In the genomic region with DNA sequence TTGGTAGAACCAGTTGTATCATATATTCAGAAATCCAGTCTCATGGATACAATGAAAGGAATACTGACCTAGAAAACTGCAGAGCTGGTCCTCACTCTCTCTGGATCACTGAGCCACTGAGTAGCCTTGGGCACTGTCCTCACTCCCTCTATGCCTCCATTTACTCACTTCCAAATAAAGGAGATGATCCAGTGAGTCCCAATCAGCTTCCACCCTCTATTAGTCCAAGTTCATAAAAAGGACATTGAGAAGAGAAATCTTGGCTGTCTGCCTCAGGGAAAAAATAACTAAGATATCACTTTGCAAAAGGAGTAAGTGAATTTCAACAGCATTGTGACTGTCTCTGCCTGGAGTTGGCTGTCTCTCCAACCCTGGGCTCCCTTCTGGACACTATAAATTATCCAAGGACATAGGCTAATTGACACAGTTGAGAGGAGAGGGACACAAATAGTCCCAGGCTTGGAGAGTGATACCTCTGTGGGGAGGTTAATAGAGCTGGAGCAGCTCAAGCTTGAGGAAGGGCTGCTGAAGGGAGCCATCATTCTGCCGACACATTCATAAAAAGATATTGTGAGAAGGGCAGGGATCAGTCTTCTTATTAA, we compare ENCODE assay signal across 15 cellular contexts.
DNase-seq lines count a peak whose midpoint lies in the region; ATAC-seq and TF ChIP-seq lines count a peak whose summit lies in the region.
"Had no signal": no experiment of that assay in that cellular context is flagged by ENCODE, and none has a peak within 500 bp of the region (broad histone marks: within the 10 kb centered on the region; RNA-seq: fewer than 3 reads in every experiment).

No MANE protein-coding gene starts in this region.

- TF ChIP-seq POLR2A in heart left ventricle (IDR thresholded peaks at IDR 0.05) = no peak

- peak overlapping the region; percentile 10 for H3K27ac Mint-ChIP-seq in nephron progenitor cell
- H3K27ac Mint-ChIP-seq: CD8-positive, alpha-beta T cell had no signal

- peaks cover 5% of the 10 kb centered on the region for H3K36me3 Mint-ChIP-seq in nephron progenitor cell (ENCODE audit: low read depth)
- H3K36me3 Mint-ChIP-seq: CD4-positive, CD25-positive, alpha-beta regulatory T cell; CD8-positive, alpha-beta T cell had no signal

- DNase-seq in heart left ventricle (no peak), heart right ventricle (peak in 1 of 2 donors; percentile 8), left ventricle myocardium superior (no peak), nephron progenitor cell (no peak), HAP-1 (ENCODE audit: low spot score in 2 of 2) (no peak), C1 segment of cervical spinal cord (lab: John Stamatoyannopoulos, UW) (no peak)
- DNase-seq in stimulated activated CD4-positive, alpha-beta T cell treated with anti-CD3 and anti-CD28 coated beads, Interleukin-4, amount 100 ng/mL, for 24 hours = no peak
- DNase-seq: Caco-2; CD4-positive, CD25-positive, alpha-beta regulatory T cell; CD8-positive, alpha-beta T cell; DMS153; DND-41; GOT3; HCEC 1CT had no signal

- in situ Hi-C loops in HAP-1 (cut with MboI; ENCODE audit: low sequenced_read_pairs) = no loop called here

- no peak for TF ChIP-seq CTCF in heart left ventricle (IDR thresholded peaks at IDR 0.05)
- no peak for TF ChIP-seq CTCF in heart right ventricle (IDR thresholded peaks at IDR 0.05)
- no peak for TF ChIP-seq CTCF in nephron progenitor cell (IDR thresholded peaks at IDR 0.05)

- peaks cover 0 to 16% (median 0%) of the 10 kb centered on the region in 12 donors for H3K4me1 ChIP-seq in heart left ventricle
- H3K4me1 ChIP-seq in heart right ventricle = peaks cover 0 to 9% (median 0%) of the 10 kb centered on the region in 9 donors
- H3K4me1 ChIP-seq in HAP-1 = no peaks in the 10 kb centered on the region
- H3K4me1 ChIP-seq: Caco-2 had no signal

- H3K36me3 ChIP-seq in heart left ventricle (no peaks in the 10 kb centered on the region), heart right ventricle (no peaks in the 10 kb centered on the region), HAP-1 (replicated peaks) (no peaks in the 10 kb centered on the region)

- intact Hi-C loops in heart left ventricle (cut with DNase I) (no loop called here), heart right ventricle (cut with DNase I) (no loop called here), left ventricle myocardium superior (cut with micrococcal nuclease) (no loop called here)

- 23 to 48% (median 37%) methylated on average over 1 of the region's 1 CpG for WGBS in heart left ventricle, 4 donors
- WGBS in heart right ventricle, 2 donors = 19 to 38% methylated on average over 1 of the region's 1 CpG

- H3K9me3 ChIP-seq in heart left ventricle = peaks cover 0 to 21% (median 7%) of the 10 kb centered on the region in 12 donors
- peaks cover 0 to 28% (median 0%) of the 10 kb centered on the region in 11 donors for H3K9me3 ChIP-seq in heart right ventricle
- H3K9me3 ChIP-seq in HAP-1 = no peaks in the 10 kb centered on the region
- H3K9me3 ChIP-seq: Caco-2 had no signal

- H3K27ac ChIP-seq in heart left ventricle (no peak overlapping the region), heart right ventricle (no peak overlapping the region)
- H3K27ac ChIP-seq: C4-2B had no signal

- no peaks in the 10 kb centered on the region for H3K27me3 Mint-ChIP-seq in nephron progenitor cell (ENCODE audit: low read depth, poor library complexity)
- H3K27me3 Mint-ChIP-seq: CD4-positive, CD25-positive, alpha-beta regulatory T cell had no signal

- H3K27me3 ChIP-seq in heart left ventricle (no peaks in the 10 kb centered on the region), heart right ventricle (no peaks in the 10 kb centered on the region), HAP-1 (ENCODE audit: low read depth) (no peaks in the 10 kb centered on the region)

- no peak overlapping the region for H3K4me3 ChIP-seq in heart left ventricle
- H3K4me3 ChIP-seq in heart right ventricle = no peak overlapping the region
- H3K4me3 ChIP-seq in HAP-1 = no peak overlapping the region

- H3K9me3 Mint-ChIP-seq in nephron progenitor cell = peaks cover 28% of the 10 kb centered on the region

- ATAC-seq in heart left ventricle (peak; percentile 42 to 96 (median 78)), heart right ventricle (peak in 7 of 8 donors; percentile 11 to 93 (median 69)), left ventricle myocardium superior (peak; percentile 92)
- ATAC-seq: CD8-positive, alpha-beta T cell had no signal

- no peak overlapping the region for H3K4me3 Mint-ChIP-seq in nephron progenitor cell
- H3K4me3 Mint-ChIP-seq: CD4-positive, CD25-positive, alpha-beta regulatory T cell; CD8-positive, alpha-beta T cell had no signal

- H3K4me1 Mint-ChIP-seq in nephron progenitor cell = peaks cover 12% of the 10 kb centered on the region
- H3K4me1 Mint-ChIP-seq: CD4-positive, CD25-positive, alpha-beta regulatory T cell had no signal
